Comparison of ENCODE assay signal across 23 cellular contexts in the genomic region with DNA sequence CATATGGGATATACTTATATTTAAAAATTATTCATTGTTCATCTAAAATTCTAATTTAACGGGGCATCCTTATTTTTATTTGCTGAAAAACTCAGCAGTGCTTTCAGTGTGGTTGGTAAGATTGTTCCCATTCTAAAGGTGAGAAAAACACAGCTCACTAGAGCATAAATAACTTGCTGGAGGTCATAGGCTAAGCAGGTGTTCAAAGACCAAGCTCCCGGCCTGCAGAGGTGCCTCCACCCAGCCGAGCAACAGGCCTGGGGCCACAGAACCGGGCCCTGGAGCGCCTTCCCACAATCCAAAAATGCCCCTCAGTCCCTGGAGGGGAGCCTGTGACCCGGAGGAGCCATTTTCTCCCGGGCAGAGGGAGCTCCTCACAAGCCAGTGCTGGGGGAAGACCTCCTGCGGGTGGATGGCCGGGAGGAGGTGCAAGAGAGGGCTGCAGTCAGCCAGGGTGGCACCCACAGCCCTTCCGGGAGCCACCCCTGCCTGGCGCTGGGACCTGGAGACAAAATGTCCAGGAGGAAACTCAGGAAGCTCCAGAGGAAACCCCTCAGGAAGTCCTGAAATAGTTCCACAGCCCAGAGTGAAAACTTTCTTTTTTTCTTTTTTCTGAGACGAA. TPM values are rescaled to one million over a fixed set of nuclear protein-coding genes. Genes with fewer than 3 reads are reported as not detected.
DNase-seq lines count a peak whose midpoint lies in the region; ATAC-seq and TF ChIP-seq lines count a peak whose summit lies in the region.
"Had no signal": no experiment of that assay in that cellular context is flagged by ENCODE, and none has a peak within 500 bp of the region (broad histone marks: within the 10 kb centered on the region; RNA-seq: fewer than 3 reads in every experiment).

No MANE protein-coding gene starts in this region.

- CTCF ChIA-PET in RWPE1 (lab: Yijun Ruan, JAX) = interaction anchor here (0.6 to 1.1 kb wide), 4 partner anchors 17 to 466 kb away, joined by 3 to 5 read pairs (median 3); no protein-coding TSS in a partner anchor

- intact Hi-C loops in left colon (cut with DNase I, micrococcal nuclease) (no loop called here), spleen (cut with DNase I; ENCODE audit: low total_unique reads) (no loop called here)

- peak overlapping the region in 6 of 8 donors; percentile 20 to 70 (median 60) for H3K27ac ChIP-seq in spleen
- no peak overlapping the region for H3K27ac ChIP-seq in SJCRH30
- H3K27ac ChIP-seq in RWPE1 = no peak overlapping the region
- H3K27ac ChIP-seq: brain microvascular endothelial cell, SJSA1, testis, VCaP had no signal

- H3K4me3 ChIP-seq in spleen (no peak overlapping the region), SJCRH30 (no peak overlapping the region)
- H3K4me3 ChIP-seq: coronary artery, SJSA1, testis had no signal

- H3K36me3 ChIP-seq in spleen (peaks cover 0 to 12% (median 0%) of the 10 kb centered on the region in 6 donors), SJCRH30 (no peaks in the 10 kb centered on the region)
- H3K36me3 ChIP-seq: brain microvascular endothelial cell, SJSA1 had no signal

- H3K9me3 ChIP-seq in spleen = no peaks in the 10 kb centered on the region
- H3K9me3 ChIP-seq in SJCRH30 (replicated peaks) = no peaks in the 10 kb centered on the region
- H3K9me3 ChIP-seq: SJSA1, testis had no signal

- POLR2A ChIA-PET in RWPE1 (lab: Yijun Ruan, JAX; ENCODE audit: low non-redundant PET) = no interaction called here

- H3K4me1 ChIP-seq in spleen (peaks cover under 1 to 67% (median 32%) of the 10 kb centered on the region in 6 donors), SJCRH30 (peaks cover 6% of the 10 kb centered on the region; the same call in 1 of the 2 replicates)
- H3K4me1 ChIP-seq: testis had no signal

- H3K27me3 ChIP-seq in spleen (replicated peaks in 1 of 7) = no peaks in the 10 kb centered on the region
- H3K27me3 ChIP-seq in SJCRH30 = no peaks in the 10 kb centered on the region
- H3K27me3 ChIP-seq: brain microvascular endothelial cell, SJSA1, testis had no signal

- peak; percentile 63 for ATAC-seq in left colon
- ATAC-seq: stimulated activated effector memory CD8-positive, alpha-beta T cell treated with anti-CD3 and anti-CD28 coated beads, Interleukin-12 subunit alpha, Interleukin-12 subunit beta, amount 100 ng/mL, for 72 hours; T-helper 17 cell had no signal

- TF ChIP-seq POLR2A in spleen (IDR thresholded peaks at IDR 0.05) = no peak

- TF ChIP-seq CTCF in GM10266 (IDR thresholded peaks at IDR 0.05; ENCODE audit: control insufficient read depth, insufficient read depth, low read depth, missing control alignments) (no peak), spleen (IDR thresholded peaks at IDR 0.05 in 8 of 11, conservative IDR thresholded peaks at IDR 0.05 in 3 of 11) (peak in 7 of 11 experiments; percentile 29 to 52 (median 35)), RWPE1 (conservative IDR thresholded peaks at IDR 0.05; ENCODE audit: low read depth) (no peak)

- DNase-seq in GM10266 (ENCODE audit: extremely low spot score) (peak; percentile 67), UCSD-AML1 (lab: John Stamatoyannopoulos, UW; ENCODE audit: unreplicated experiment) (peak; percentile 84), left colon (no peak), spleen (peak; percentile 84), SJCRH30 (no peak), NCI-H1417 treated with DMSO at 0.1 percent for 48 hours (lab: John Stamatoyannopoulos, UW) (no peak), RWPE1 (ENCODE audit: low spot score) (no peak)
- DNase-seq: activated CD4-positive, alpha-beta T cell treated with anti-CD3 and anti-CD28 coated beads, Interleukin-2, amount 50 U/mL, for 48 hours; activated gamma-delta T cell; activated T-cell treated with anti-CD3 and anti-CD28 coated beads for 4 hours; brain microvascular endothelial cell; DMS79; hippocampal formation; IMR-90; natural killer cell; NCI-H1417; NCI-H69; T-helper 17 cell; testis had no signal

- 28 to 45% (median 38%) methylated on average over 4 to 12 of the region's 12 CpGs for WGBS in spleen, 5 donors

RNA-seq across cellular contexts. Expression of gene ABR, which starts 14.7 kb away (rescaled TPM):
- 100 to 1,000 TPM; 310 to 373 TPM for total RNA-seq in left colon
- 100 to 1,000 TPM; 113 to 183 (median 136) TPM for total RNA-seq in spleen
- 10 to 100 TPM; 18.5 to 50.1 (median 22.2) TPM for polyA plus RNA-seq in spleen
- total RNA-seq in SJCRH30 (2014; rRNA removed; shearing (Covaris generic)) = 5.6 and 7.0 TPM in 2 replicates

Comparison
In these comparisons a context has a peak if more than half of its experiments do, and no peak if none do; other contexts are left out.
1. DNase-seq: peak in GM10266 (single experiment), UCSD-AML1 (single experiment) and spleen (single experiment); none in left colon (0 of 2), SJCRH30 (0 of 2), NCI-H1417 treated with DMSO at 0.1 percent for 48 hours (single experiment) and RWPE1 (single experiment).
2. CTCF ChIP-seq: peak in spleen (7 of 11); none in GM10266 (single experiment) and RWPE1 (single experiment).
3. H3K27ac ChIP-seq: peak in spleen (6 of 8); none in SJCRH30 (single experiment) and RWPE1 (single experiment).
4. RNA of gene ABR, which starts 14.7 kb away (total RNA-seq): 310 to 373 TPM in left colon and 113 to 183 TPM in spleen; 5.6 to 7.0 TPM in SJCRH30; every median in the first group is over 10 times any median in the second.